In genomic region chr1:158025576-158026230, GRCh38 we compare ENCODE assay signal across 1 cellular context.
TF ChIP-seq lines count a peak whose summit lies in the region.

No MANE protein-coding gene starts in this region.

TF ChIP-seq in GM23338, 12 proteins besides CTCF, POLR2A, EP300 and RAD21 (continued from another document):
- TF ChIP-seq, protein P1, sequence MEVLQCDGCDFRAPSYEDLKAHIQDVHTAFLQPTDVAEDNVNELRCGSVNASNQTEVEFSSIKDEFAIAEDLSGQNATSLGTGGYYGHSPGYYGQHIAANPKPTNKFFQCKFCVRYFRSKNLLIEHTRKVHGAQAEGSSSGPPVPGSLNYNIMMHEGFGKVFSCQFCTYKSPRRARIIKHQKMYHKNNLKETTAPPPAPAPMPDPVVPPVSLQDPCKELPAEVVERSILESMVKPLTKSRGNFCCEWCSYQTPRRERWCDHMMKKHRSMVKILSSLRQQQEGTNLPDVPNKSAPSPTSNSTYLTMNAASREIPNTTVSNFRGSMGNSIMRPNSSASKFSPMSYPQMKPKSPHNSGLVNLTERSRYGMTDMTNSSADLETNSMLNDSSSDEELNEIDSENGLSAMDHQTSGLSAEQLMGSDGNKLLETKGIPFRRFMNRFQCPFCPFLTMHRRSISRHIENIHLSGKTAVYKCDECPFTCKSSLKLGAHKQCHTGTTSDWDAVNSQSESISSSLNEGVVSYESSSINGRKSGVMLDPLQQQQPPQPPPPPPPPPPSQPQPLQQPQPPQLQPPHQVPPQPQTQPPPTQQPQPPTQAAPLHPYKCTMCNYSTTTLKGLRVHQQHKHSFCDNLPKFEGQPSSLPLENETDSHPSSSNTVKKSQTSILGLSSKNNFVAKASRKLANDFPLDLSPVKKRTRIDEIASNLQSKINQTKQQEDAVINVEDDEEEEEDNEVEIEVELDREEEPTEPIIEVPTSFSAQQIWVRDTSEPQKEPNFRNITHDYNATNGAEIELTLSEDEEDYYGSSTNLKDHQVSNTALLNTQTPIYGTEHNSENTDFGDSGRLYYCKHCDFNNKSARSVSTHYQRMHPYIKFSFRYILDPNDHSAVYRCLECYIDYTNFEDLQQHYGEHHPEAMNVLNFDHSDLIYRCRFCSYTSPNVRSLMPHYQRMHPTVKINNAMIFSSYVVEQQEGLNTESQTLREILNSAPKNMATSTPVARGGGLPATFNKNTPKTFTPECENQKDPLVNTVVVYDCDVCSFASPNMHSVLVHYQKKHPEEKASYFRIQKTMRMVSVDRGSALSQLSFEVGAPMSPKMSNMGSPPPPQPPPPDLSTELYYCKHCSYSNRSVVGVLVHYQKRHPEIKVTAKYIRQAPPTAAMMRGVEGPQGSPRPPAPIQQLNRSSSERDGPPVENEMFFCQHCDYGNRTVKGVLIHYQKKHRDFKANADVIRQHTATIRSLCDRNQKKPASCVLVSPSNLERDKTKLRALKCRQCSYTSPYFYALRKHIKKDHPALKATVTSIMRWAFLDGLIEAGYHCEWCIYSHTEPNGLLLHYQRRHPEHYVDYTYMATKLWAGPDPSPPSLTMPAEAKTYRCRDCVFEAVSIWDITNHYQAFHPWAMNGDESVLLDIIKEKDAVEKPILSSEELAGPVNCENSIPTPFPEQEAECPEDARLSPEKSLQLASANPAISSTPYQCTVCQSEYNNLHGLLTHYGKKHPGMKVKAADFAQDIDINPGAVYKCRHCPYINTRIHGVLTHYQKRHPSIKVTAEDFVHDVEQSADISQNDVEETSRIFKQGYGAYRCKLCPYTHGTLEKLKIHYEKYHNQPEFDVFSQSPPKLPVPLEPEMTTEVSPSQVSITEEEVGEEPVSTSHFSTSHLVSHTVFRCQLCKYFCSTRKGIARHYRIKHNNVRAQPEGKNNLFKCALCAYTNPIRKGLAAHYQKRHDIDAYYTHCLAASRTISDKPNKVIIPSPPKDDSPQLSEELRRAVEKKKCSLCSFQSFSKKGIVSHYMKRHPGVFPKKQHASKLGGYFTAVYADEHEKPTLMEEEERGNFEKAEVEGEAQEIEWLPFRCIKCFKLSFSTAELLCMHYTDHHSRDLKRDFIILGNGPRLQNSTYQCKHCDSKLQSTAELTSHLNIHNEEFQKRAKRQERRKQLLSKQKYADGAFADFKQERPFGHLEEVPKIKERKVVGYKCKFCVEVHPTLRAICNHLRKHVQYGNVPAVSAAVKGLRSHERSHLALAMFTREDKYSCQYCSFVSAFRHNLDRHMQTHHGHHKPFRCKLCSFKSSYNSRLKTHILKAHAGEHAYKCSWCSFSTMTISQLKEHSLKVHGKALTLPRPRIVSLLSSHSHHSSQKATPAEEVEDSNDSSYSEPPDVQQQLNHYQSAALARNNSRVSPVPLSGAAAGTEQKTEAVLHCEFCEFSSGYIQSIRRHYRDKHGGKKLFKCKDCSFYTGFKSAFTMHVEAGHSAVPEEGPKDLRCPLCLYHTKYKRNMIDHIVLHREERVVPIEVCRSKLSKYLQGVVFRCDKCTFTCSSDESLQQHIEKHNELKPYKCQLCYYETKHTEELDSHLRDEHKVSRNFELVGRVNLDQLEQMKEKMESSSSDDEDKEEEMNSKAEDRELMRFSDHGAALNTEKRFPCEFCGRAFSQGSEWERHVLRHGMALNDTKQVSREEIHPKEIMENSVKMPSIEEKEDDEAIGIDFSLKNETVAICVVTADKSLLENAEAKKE (CRISPR knock-in tag; IDR thresholded peaks at IDR 0.05) = no peak
- TF ChIP-seq ZNF331 (CRISPR knock-in tag; IDR thresholded peaks at IDR 0.05; ENCODE audit: low read depth) (no peak), EZH2phosphoT487 (IDR thresholded peaks at IDR 0.05; ENCODE audit: unreplicated experiment) (no peak)
